In the genomic region with DNA sequence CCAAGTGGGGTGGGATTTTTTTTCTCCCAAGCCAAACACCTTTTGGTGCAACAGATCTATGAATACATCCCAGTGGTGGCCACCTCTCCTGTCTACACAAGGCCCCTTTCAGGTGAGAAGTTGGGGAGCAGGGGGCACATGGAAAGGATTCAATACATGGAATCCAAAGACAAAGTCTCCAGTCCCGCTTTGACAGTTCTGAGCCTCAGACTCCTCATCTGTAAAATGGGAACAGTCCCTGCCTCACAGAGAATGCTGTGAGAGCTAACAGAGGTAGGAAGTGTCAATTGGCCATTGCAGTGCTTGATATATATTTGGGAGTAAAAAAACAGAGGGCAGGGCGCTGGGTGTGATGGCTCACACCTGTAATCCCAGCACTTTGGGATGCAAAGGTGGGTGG, we compare ENCODE assay signal across 14 cellular contexts. TPM values are rescaled to one million over a fixed set of nuclear protein-coding genes. Genes with fewer than 3 reads are reported as not detected.
DNase-seq lines count a peak whose midpoint lies in the region; ATAC-seq and TF ChIP-seq lines count a peak whose summit lies in the region.
"Had no signal": no experiment of that assay in that cellular context is flagged by ENCODE, and none has a peak within 500 bp of the region (broad histone marks: within the 10 kb centered on the region; RNA-seq: fewer than 3 reads in every experiment).

No MANE protein-coding gene starts in this region.

- TF ChIP-seq CTCF in cardiac muscle cell (IDR thresholded peaks at IDR 0.05; ENCODE audit: low read depth, low read length) = no peak
- TF ChIP-seq CTCF in foreskin keratinocyte (conservative IDR thresholded peaks at IDR 0.05) = no peak
- TF ChIP-seq CTCF in Caco-2 (IDR thresholded peaks at IDR 0.05; ENCODE audit: insufficient read depth in 1 of 2, low read depth in 1 of 2, low read length in 1 of 2, severe bottlenecking in 1 of 2, unreplicated experiment in 1 of 2) = no peak

- POLR2A ChIA-PET in Caco-2 (lab: Charles Lee) = no interaction called here

- H2BK5ac ChIP-seq in trophoblast cell (ENCODE audit: low read depth, low read length, poor library complexity) = no peak overlapping the region

- H3K14ac ChIP-seq in trophoblast cell (ENCODE audit: low read length) = no peak overlapping the region

- H3K4me1 Mint-ChIP-seq in Caco-2 (ENCODE audit: low read depth, unreplicated experiment) = no peaks in the 10 kb centered on the region

- H3K9me3 ChIP-seq in cardiac muscle cell (ENCODE audit: low read depth) = no peaks in the 10 kb centered on the region
- no peaks in the 10 kb centered on the region for H3K9me3 ChIP-seq in skeletal muscle tissue (ENCODE audit: control insufficient read depth in 3 of 3, low read length in 3 of 3)
- H3K9me3 ChIP-seq in Caco-2 = no peaks in the 10 kb centered on the region
- peaks cover 8% of the 10 kb centered on the region for H3K9me3 ChIP-seq in trophoblast cell (ENCODE audit: insufficient read depth, low read depth, low read length)
- H3K9me3 ChIP-seq: BLaER1 had no signal

- H3K9ac ChIP-seq in skeletal muscle tissue (ENCODE audit: low read depth in 1 of 3, low read length in 3 of 3) (no peak overlapping the region), trophoblast cell (ENCODE audit: low read length) (no peak overlapping the region)
- H3K9ac ChIP-seq: BLaER1 had no signal

- H3K36me3 ChIP-seq in cardiac muscle cell (peaks cover 5% of the 10 kb centered on the region), skeletal muscle tissue (ENCODE audit: control insufficient read depth in 3 of 3, insufficient read depth in 3 of 3, low read length in 3 of 3) (peaks cover 18 to 46% (median 25%) of the 10 kb centered on the region in 3 donors), Caco-2 (ENCODE audit: control insufficient read depth, insufficient read depth, low read length) (no peaks in the 10 kb centered on the region; the same call in 1 of the 2 replicates), trophoblast cell (ENCODE audit: control insufficient read depth in 1 of 2, insufficient read depth in 2 of 2, low read length in 2 of 2) (no peaks in the 10 kb centered on the region)
- H3K36me3 ChIP-seq: BLaER1 had no signal

- H4K91ac ChIP-seq in trophoblast cell (ENCODE audit: low read depth, low read length) = no peak overlapping the region

- no peak overlapping the region for H3K27ac Mint-ChIP-seq in Caco-2 (ENCODE audit: unreplicated experiment)
- H3K27ac Mint-ChIP-seq: CD14-positive monocyte; CD8-positive, alpha-beta T cell; H9 had no signal

- H3K4ac ChIP-seq in trophoblast cell (ENCODE audit: low read depth, low read length) = no peak overlapping the region

- H3K4me2 ChIP-seq in trophoblast cell (ENCODE audit: low read length) = no peak overlapping the region
- H3K4me2 ChIP-seq: BLaER1 had no signal

- no TSS peak for BruUV-seq in Caco-2 (replicated peaks; lab: Mats Ljungman, UMichigan)

- no peaks in the 10 kb centered on the region for H3K9me3 Mint-ChIP-seq in Caco-2 (ENCODE audit: unreplicated experiment)
- H3K9me3 Mint-ChIP-seq: CD14-positive monocyte; CD8-positive, alpha-beta T cell had no signal

- H4K12ac ChIP-seq in trophoblast cell (ENCODE audit: low read depth, low read length) = no peak overlapping the region

- H2BK12ac ChIP-seq in trophoblast cell (ENCODE audit: low read length) = no peak overlapping the region

- no peak for DNase-seq in cardiac muscle cell (ENCODE audit: low read depth in 1 of 2, low spot score in 1 of 2)
- DNase-seq in left ventricle myocardium superior = no peak
- no peak for DNase-seq in foreskin keratinocyte
- DNase-seq in Caco-2 = no peak
- DNase-seq in trophoblast cell = no peak
- DNase-seq: 8988T; CD8-positive, alpha-beta T cell; COR-L47; H9 had no signal

- no peaks in the 10 kb centered on the region for H3K79me2 ChIP-seq in trophoblast cell (ENCODE audit: control insufficient read depth, insufficient read depth, low read length, poor library complexity)

- H3K4me1 ChIP-seq in cardiac muscle cell (ENCODE audit: low read depth) = peaks cover 29% of the 10 kb centered on the region
- no peaks in the 10 kb centered on the region for H3K4me1 ChIP-seq in foreskin keratinocyte
- peaks cover 33 to 56% (median 43%) of the 10 kb centered on the region in 3 donors for H3K4me1 ChIP-seq in skeletal muscle tissue (ENCODE audit: control insufficient read depth in 3 of 3, insufficient read depth in 3 of 3, low read length in 3 of 3)
- H3K4me1 ChIP-seq in Caco-2 = no peaks in the 10 kb centered on the region
- H3K4me1 ChIP-seq in trophoblast cell (ENCODE audit: control insufficient read depth in 1 of 2, insufficient read depth in 2 of 2, low read length in 2 of 2) = peaks cover 3 to 4% of the 10 kb centered on the region in 2 experiments

- H2AFZ ChIP-seq in trophoblast cell (ENCODE audit: insufficient read depth, low read length, poor library complexity) = no peak overlapping the region

- H3K79me1 ChIP-seq in trophoblast cell (ENCODE audit: low read length) = no peaks in the 10 kb centered on the region

- H3K27ac ChIP-seq in cardiac muscle cell (peak overlapping the region; percentile 94), foreskin keratinocyte (peak overlapping the region; percentile 37), skeletal muscle tissue (ENCODE audit: low read depth, low read length) (peak overlapping the region; percentile 88), trophoblast cell (ENCODE audit: low read depth, low read length) (no peak overlapping the region)
- H3K27ac ChIP-seq: BLaER1 had no signal

- H3K27me3 ChIP-seq in cardiac muscle cell = no peaks in the 10 kb centered on the region
- H3K27me3 ChIP-seq in foreskin keratinocyte = no peaks in the 10 kb centered on the region
- H3K27me3 ChIP-seq in skeletal muscle tissue (ENCODE audit: control insufficient read depth in 3 of 3, insufficient read depth in 3 of 3, low read length in 3 of 3) = no peaks in the 10 kb centered on the region
- no peaks in the 10 kb centered on the region for H3K27me3 ChIP-seq in Caco-2 (replicated peaks; ENCODE audit: control insufficient read depth, insufficient read depth, low read length)
- no peaks in the 10 kb centered on the region for H3K27me3 ChIP-seq in trophoblast cell (ENCODE audit: insufficient read depth, low read length)
- H3K27me3 ChIP-seq: BLaER1 had no signal

- no CpG with 5 or more reads among the region's 2 CpGs for WGBS in trophoblast cell (ENCODE audit: extremely low coverage, insufficient coverage, insufficient read length)

- H2AK5ac ChIP-seq in trophoblast cell (ENCODE audit: low read length) = no peak overlapping the region

- no peaks in the 10 kb centered on the region for H3K27me3 Mint-ChIP-seq in Caco-2 (ENCODE audit: insufficient read depth, unreplicated experiment)

- no peak overlapping the region for H3K4me3 ChIP-seq in cardiac muscle cell
- no peak overlapping the region for H3K4me3 ChIP-seq in skeletal muscle tissue (ENCODE audit: low read length in 3 of 3)
- H3K4me3 ChIP-seq in Caco-2 (ENCODE audit: low read depth, low read length) = no peak overlapping the region
- no peak overlapping the region for H3K4me3 ChIP-seq in trophoblast cell (ENCODE audit: low read depth, low read length)
- H3K4me3 ChIP-seq: BLaER1 had no signal

- CTCF ChIA-PET in Caco-2 (lab: Charles Lee) = no interaction called here

- H3K18ac ChIP-seq in trophoblast cell (ENCODE audit: low read length) = no peak overlapping the region

- H3K23ac ChIP-seq in trophoblast cell (ENCODE audit: low read length) = no peak overlapping the region

- ATAC-seq in left ventricle myocardium superior (no peak), foreskin keratinocyte (no peak), esophagus mucosa (no peak)
- ATAC-seq: CD8-positive, alpha-beta T cell had no signal

- no peak overlapping the region for H4K8ac ChIP-seq in trophoblast cell (ENCODE audit: low read depth, low read length)

- intact Hi-C loops in left ventricle myocardium superior (cut with micrococcal nuclease) = no loop called here
- intact Hi-C loops in Caco-2 (cut with micrococcal nuclease; ENCODE audit: unreplicated experiment) = no loop called here

- H3K4me3 Mint-ChIP-seq in Caco-2 (ENCODE audit: unreplicated experiment) = no peak overlapping the region
- H3K4me3 Mint-ChIP-seq: CD14-positive monocyte; CD8-positive, alpha-beta T cell had no signal

- no peaks in the 10 kb centered on the region for H3K36me3 Mint-ChIP-seq in Caco-2 (ENCODE audit: insufficient read depth, unreplicated experiment)
- H3K36me3 Mint-ChIP-seq: CD14-positive monocyte had no signal

- H2BK120ac ChIP-seq in trophoblast cell (ENCODE audit: insufficient read depth, low read length, poor library complexity) = no peak overlapping the region

RNA-seq across cellular contexts. Expression of a gene that starts 26.7 kb away (rescaled TPM):
- total RNA-seq in cardiac muscle cell (46.3 and 52.1 TPM in 2 replicates), left ventricle myocardium superior (12.4 TPM), foreskin keratinocyte (11.8 TPM in 2 replicates), skeletal muscle tissue (67.3 TPM), Caco-2 (2022) (6.0 and 6.1 TPM in 2 replicates), esophagus mucosa (23.7 TPM)
- polyA plus RNA-seq in cardiac muscle cell (25.3 and 32.2 TPM in 2 replicates), foreskin keratinocyte (3.1 and 4.0 TPM in 2 replicates)
- 11.8 and 11.9 TPM in 2 replicates for polyA plus RNA-seq in trophoblast cell (2013)

RNA-seq across cellular contexts. Expression of a gene that starts 28.2 kb away (rescaled TPM):
- total RNA-seq in cardiac muscle cell (150 and 203 TPM in 2 replicates), left ventricle myocardium superior (81.0 TPM), foreskin keratinocyte (0.71 and 1.4 TPM in 2 replicates), skeletal muscle tissue (314 TPM), Caco-2 (2022) (14.6 and 15.8 TPM in 2 replicates), esophagus mucosa (25.6 TPM)
- polyA plus RNA-seq in cardiac muscle cell (174 and 198 TPM in 2 replicates), foreskin keratinocyte (0.90 and 1.2 TPM in 2 replicates)
- polyA plus RNA-seq in trophoblast cell (2013) = 0.56 and 0.59 TPM in 2 replicates
- total RNA-seq: H1 had no signal

RNA-seq across cellular contexts. Expression of a gene that starts 52.3 kb away (rescaled TPM):
- total RNA-seq in cardiac muscle cell = 122 and 142 TPM in 2 replicates
- 149 and 154 TPM in 2 replicates for polyA plus RNA-seq in cardiac muscle cell
- total RNA-seq in left ventricle myocardium superior = 54.9 TPM
- 153 and 184 TPM in 2 replicates for total RNA-seq in foreskin keratinocyte
- polyA plus RNA-seq in foreskin keratinocyte = 110 and 129 TPM in 2 replicates
- 83.5 TPM for total RNA-seq in skeletal muscle tissue
- 169 and 183 TPM in 2 replicates for total RNA-seq in Caco-2 (2022)
- polyA plus RNA-seq in trophoblast cell (2013) = 169 and 175 TPM in 2 replicates
- total RNA-seq in esophagus mucosa = 96.2 TPM
